8 cellular contexts compared by ENCODE assay signal in genomic region chr7:95916573-95917371, GRCh38.
A peak's percentile ranks its signal among the peaks of the same experiment; 100 is the strongest.
DNase-seq lines count a peak whose midpoint lies in the region; TF ChIP-seq lines count a peak whose summit lies in the region.

No MANE protein-coding gene starts in this region.

- peak; percentile 91 for TF ChIP-seq RAD21 in Ishikawa (IDR thresholded peaks at IDR 0.05; ENCODE audit: low read depth)

- DNase-seq in BJ (ENCODE audit: low read depth) (no peak), GM19238 (ENCODE audit: insufficient read length, low spot score) (peak; percentile 16), PC-9 (peak; percentile 43 to 76), fibroblast of the conjunctiva (ENCODE audit: low read depth) (peak; percentile 28), stromal cell of bone marrow (ENCODE audit: low read depth) (peak; percentile 63)
- DNase-seq in activated T-helper 1 cell treated with anti-CD3 and anti-CD28 coated beads, Interleukin-2, amount 50 U/mL, for 16 hours (ENCODE audit: low read depth in 1 of 2, low spot score in 1 of 2): peak; percentile 48 to 66

- no peak overlapping the region for H2AFZ ChIP-seq in PC-9

- intact Hi-C loops in PC-9 (cut with micrococcal nuclease; ENCODE audit: unreplicated experiment): loop anchor here (1.0 to 5.0 kb wide), 5 partner anchors 1111 to 1931 kb away; no protein-coding TSS in a partner anchor

- POLR2A ChIA-PET in BJ (lab: Charles Lee): no interaction called here
- POLR2A ChIA-PET in PC-9 (lab: Charles Lee; ENCODE audit: unreplicated experiment): no interaction called here

- H3K27me3 ChIP-seq in BJ (ENCODE audit: control insufficient read depth, insufficient read depth, low read length) (0 out of 2 replicates have a peak, but pooled peaks cover 2% of the 10 kb centered on the region), PC-9 (ENCODE audit: insufficient read depth, low read depth) (no peaks in the 10 kb centered on the region; the same call in 1 of the 2 replicates), neutrophil (peaks cover 44% of the 10 kb centered on the region)

- H3K4me2 ChIP-seq in PC-9: peak overlapping the region; percentile 54

- no peaks in the 10 kb centered on the region for H3K9me2 ChIP-seq in PC-9 (ENCODE audit: insufficient read depth)

- H3K27ac ChIP-seq in PC-9: no peak overlapping the region
- H3K27ac ChIP-seq in neutrophil: no peak overlapping the region

- H3F3A ChIP-seq in PC-9 (ENCODE audit: insufficient read depth, low read depth): no peaks in the 10 kb centered on the region

- no peaks in the 10 kb centered on the region for H3K79me2 ChIP-seq in PC-9 (ENCODE audit: low read depth)

- H3K4me3 ChIP-seq in BJ (ENCODE audit: low read depth, low read length) (no peak overlapping the region), PC-9 (no peak overlapping the region), neutrophil (ENCODE audit: low read depth in 1 of 2, low read length in 1 of 2) (no peak overlapping the region)

- H4K20me1 ChIP-seq in PC-9 (ENCODE audit: insufficient read depth): no peaks in the 10 kb centered on the region

- no peak for TF ChIP-seq EP300 in Ishikawa (IDR thresholded peaks at IDR 0.05; ENCODE audit: borderline replicate concordance)

- H3K9me3 ChIP-seq in PC-9 (ENCODE audit: insufficient read depth, low read depth): no peaks in the 10 kb centered on the region
- H3K9me3 ChIP-seq in neutrophil: no peaks in the 10 kb centered on the region

- H3K36me3 ChIP-seq in BJ (ENCODE audit: control insufficient read depth, insufficient read depth, low read length): no peaks in the 10 kb centered on the region
- H3K36me3 ChIP-seq in PC-9 (ENCODE audit: low read depth): no peaks in the 10 kb centered on the region
- H3K36me3 ChIP-seq in neutrophil: no peaks in the 10 kb centered on the region

- TF ChIP-seq CTCF in BJ (IDR thresholded peaks at IDR 0.05; ENCODE audit: insufficient read depth, low read depth, low read length) (peak; percentile 88), PC-9 (conservative IDR thresholded peaks at IDR 0.05) (peak; percentile 92), neutrophil (IDR thresholded peaks at IDR 0.05) (peak; percentile 74)

- CTCF ChIA-PET in BJ (lab: Yijun Ruan, JAX): interaction anchor here (0.5 to 5.3 kb wide), 18 partner anchors 10 to 1929 kb away, joined by 3 to 57 read pairs (median 4); no protein-coding TSS in a partner anchor
- CTCF ChIA-PET in PC-9 (lab: Charles Lee): interaction anchor here (0.7 kb wide), 1 partner anchor 1092 kb away, joined by 6 read pairs; no protein-coding TSS in a partner anchor

- BruUV-seq in PC-9 (replicated peaks; lab: Mats Ljungman, UMichigan): no TSS peak

- H3K4me1 ChIP-seq in PC-9 (replicated peaks; ENCODE audit: insufficient read depth) (no peaks in the 10 kb centered on the region), neutrophil (ENCODE audit: control insufficient read depth in 1 of 2, insufficient read depth in 1 of 2, low read depth in 1 of 2, low read length in 1 of 2) (no peaks in the 10 kb centered on the region)

TF ChIP-seq in Ishikawa, 13 proteins besides CTCF, POLR2A, EP300 and RAD21:
- TF ChIP-seq TAF1 (IDR thresholded peaks at IDR 0.05; ENCODE audit: low read depth) (no peak), NFIC (IDR thresholded peaks at IDR 0.05) (no peak), USF1 (IDR thresholded peaks at IDR 0.05) (no peak), ZBTB7A (IDR thresholded peaks at IDR 0.05; ENCODE audit: low read depth) (no peak), CEBPB (IDR thresholded peaks at IDR 0.05) (no peak), TCF12 (IDR thresholded peaks at IDR 0.05; ENCODE audit: low read depth) (no peak), FOXM1 (IDR thresholded peaks at IDR 0.05; ENCODE audit: borderline replicate concordance, low read depth) (no peak)
